11 cellular contexts compared by ENCODE assay signal in genomic region chr12:130633771-130634170, GRCh38.
A peak's percentile ranks its signal among the peaks of the same experiment; 100 is the strongest.
DNase-seq lines count a peak whose midpoint lies in the region; ATAC-seq and TF ChIP-seq lines count a peak whose summit lies in the region.
"Had no signal": no experiment of that assay in that cellular context is flagged by ENCODE, and none has a peak within 500 bp of the region (broad histone marks: within the 10 kb centered on the region; RNA-seq: fewer than 3 reads in every experiment).

No MANE protein-coding gene starts in this region.

- TF ChIP-seq CTCF in PC-3 (conservative IDR thresholded peaks at IDR 0.05; ENCODE audit: low read depth, low read length): no peak
- no peak for TF ChIP-seq CTCF in heart left ventricle (IDR thresholded peaks at IDR 0.05)
- no peak for TF ChIP-seq CTCF in HFFc6 (IDR thresholded peaks at IDR 0.05)

- no peaks in the 10 kb centered on the region for H3F3A ChIP-seq in PC-3 (ENCODE audit: low read length, unreplicated experiment)

- H3K36me3 ChIP-seq in PC-3 (ENCODE audit: low read depth, low read length): no peaks in the 10 kb centered on the region
- no peaks in the 10 kb centered on the region for H3K36me3 ChIP-seq in heart left ventricle

- no peak overlapping the region for H2AFZ ChIP-seq in PC-3 (ENCODE audit: low read length)

- BruUV-seq in PC-3 (replicated peaks; lab: Mats Ljungman, UMichigan): no TSS peak

- H3K27me3 ChIP-seq in PC-3 (ENCODE audit: low read length) (no peaks in the 10 kb centered on the region), heart left ventricle (peaks cover 0 to 42% (median 4%) of the 10 kb centered on the region in 9 donors)

- no peaks in the 10 kb centered on the region for H3K79me2 ChIP-seq in PC-3 (ENCODE audit: low read length)

- no peaks in the 10 kb centered on the region for H3K4me1 Mint-ChIP-seq in HFFc6 (ENCODE audit: low read depth)
- H3K4me1 Mint-ChIP-seq: activated naive CD8-positive, alpha-beta T cell treated with anti-CD3 and anti-CD28 coated beads, Interleukin-2, amount 50 U/mL, for 24 hours had no signal

- no peaks in the 10 kb centered on the region for H3K9me2 ChIP-seq in PC-3 (replicated peaks; ENCODE audit: low read length)

- H3K36me3 Mint-ChIP-seq in HFFc6 (ENCODE audit: low read depth): no peaks in the 10 kb centered on the region

- H3K27ac ChIP-seq in PC-3 (ENCODE audit: low read length) (no peak overlapping the region), substantia nigra (ENCODE audit: low read depth, low read length, poor library complexity, severe bottlenecking) (no peak overlapping the region), heart left ventricle (no peak overlapping the region)

- DNase-seq in NCI-H128 (lab: John Stamatoyannopoulos, UW; ENCODE audit: unreplicated experiment): peak; percentile 87
- DNase-seq in PC-3: peak; percentile 33
- DNase-seq in iPS-NIHi11 (ENCODE audit: low spot score): peak; percentile 75
- peak in 38 of 49 donors; percentile 4 to 79 (median 38) for DNase-seq in substantia nigra (lab: John Stamatoyannopoulos, UW)
- DNase-seq in heart left ventricle: no peak
- no peak for DNase-seq in stimulated activated naive CD8-positive, alpha-beta T cell treated with anti-CD3 and anti-CD28 coated beads, Interleukin-15, Interleukin-2, amounts not matched to agents 100 U/mL and 50 U/mL, for 24 hours
- no peak for DNase-seq in HFFc6
- DNase-seq: activated naive CD8-positive, alpha-beta T cell treated with anti-CD3 and anti-CD28 coated beads, Interleukin-2, amount 50 U/mL, for 24 hours; foreskin melanocyte; IMR-90 had no signal

- POLR2A ChIA-PET in PC-3 (lab: Charles Lee; ENCODE audit: unreplicated experiment): no interaction called here

- WGBS in heart left ventricle, 4 donors: 5 to 10% (median 9%) methylated on average over 17 of the region's 17 CpGs

- intact Hi-C loops in PC-3 (cut with micrococcal nuclease): no loop called here
- intact Hi-C loops in heart left ventricle (cut with DNase I): no loop called here

- H3K4me3 ChIP-seq in PC-3 (ENCODE audit: low read length): no peak overlapping the region
- H3K4me3 ChIP-seq in heart left ventricle: no peak overlapping the region

- ATAC-seq in PC-3 (0 out of 2 replicates have a peak, but pooled peaks have one; percentile 20), heart left ventricle (no peak), HG03108 (IDR thresholded peaks at IDR 0.05; ENCODE audit: unreplicated experiment) (no peak)
- ATAC-seq in stimulated activated naive CD8-positive, alpha-beta T cell treated with anti-CD3 and anti-CD28 coated beads, Interleukin-15, Interleukin-2, amounts not matched to agents 100 U/mL and 50 U/mL, for 24 hours: no peak
- ATAC-seq: activated naive CD8-positive, alpha-beta T cell treated with anti-CD3 and anti-CD28 coated beads, Interleukin-2, amount 50 U/mL, for 24 hours had no signal

- H3K27me3 Mint-ChIP-seq in HFFc6 (ENCODE audit: insufficient read depth): no peaks in the 10 kb centered on the region

- H3K27ac Mint-ChIP-seq in HFFc6: no peak overlapping the region
- H3K27ac Mint-ChIP-seq: activated naive CD8-positive, alpha-beta T cell treated with anti-CD3 and anti-CD28 coated beads, Interleukin-2, amount 50 U/mL, for 24 hours had no signal

- no peak for TF ChIP-seq POLR2A in heart left ventricle (IDR thresholded peaks at IDR 0.05)

- H3K9me3 ChIP-seq in PC-3 (ENCODE audit: low read length) (no peaks in the 10 kb centered on the region), heart left ventricle (peaks cover 0 to 9% (median 0%) of the 10 kb centered on the region in 12 donors)

- CTCF ChIA-PET in PC-3 (lab: Charles Lee): no interaction called here

- H3K4me2 ChIP-seq in PC-3 (ENCODE audit: low read length): no peak overlapping the region

- no peaks in the 10 kb centered on the region for H4K20me1 ChIP-seq in PC-3 (ENCODE audit: low read length)

- H3K9ac ChIP-seq in PC-3 (ENCODE audit: low read length): no peak overlapping the region

- H3K4me3 Mint-ChIP-seq in HFFc6: no peak overlapping the region
- H3K4me3 Mint-ChIP-seq: activated naive CD8-positive, alpha-beta T cell treated with anti-CD3 and anti-CD28 coated beads, Interleukin-2, amount 50 U/mL, for 24 hours had no signal

- H3K4me1 ChIP-seq in PC-3 (ENCODE audit: insufficient read depth, low read length) (no peaks in the 10 kb centered on the region), heart left ventricle (no peaks in the 10 kb centered on the region)

- peaks cover 48% of the 10 kb centered on the region for H3K9me3 Mint-ChIP-seq in HFFc6
- H3K9me3 Mint-ChIP-seq: activated naive CD8-positive, alpha-beta T cell treated with anti-CD3 and anti-CD28 coated beads, Interleukin-2, amount 50 U/mL, for 24 hours had no signal

Comparison
In these comparisons a context has a peak if more than half of its experiments do, and no peak if none do; other contexts are left out.
1. DNase-seq: peak in NCI-H128 (single experiment), PC-3 (single experiment), iPS-NIHi11 (single experiment) and substantia nigra (38 of 49); none in heart left ventricle (0 of 5), stimulated activated naive CD8-positive, alpha-beta T cell treated with anti-CD3 and anti-CD28 coated beads, Interleukin-15, Interleukin-2, amounts not matched to agents 100 U/mL and 50 U/mL, for 24 hours (single experiment) and HFFc6 (single experiment).